In genomic region chr3:75785091-75785755, GRCh38 we compare ENCODE assay signal across 8 cellular contexts. TPM values are rescaled to one million over a fixed set of nuclear protein-coding genes. Genes with fewer than 3 reads are reported as not detected.
DNase-seq lines count a peak whose midpoint lies in the region; ATAC-seq and TF ChIP-seq lines count a peak whose summit lies in the region.
"Not testable (repeated sequence)": the region's sequence is repeated elsewhere in the genome, so short reads cannot be mapped to it uniquely, and the experiment has no call there.

TSS of gene ZNF717 (minus strand) at chr3:75785549. CDS start at chr3:75783362, 2,187 bp downstream.

- intact Hi-C loops in Panc1 (cut with micrococcal nuclease; ENCODE audit: unreplicated experiment) = not testable (repeated sequence)

- CTCF ChIA-PET in Panc1 (lab: Charles Lee) = not testable (repeated sequence)

- H3K4me1 Mint-ChIP-seq in IgD-negative memory B cell (peaks cover 2 to 14% (median 10%) of the 10 kb centered on the region in 3 donors), immature natural killer cell (peaks cover 26 to 32% of the 10 kb centered on the region in 2 donors)

- peaks cover 0 to 18% (median 14%) of the 10 kb centered on the region in 3 donors for H3K9me3 Mint-ChIP-seq in IgD-negative memory B cell
- H3K9me3 Mint-ChIP-seq in immature natural killer cell = peaks cover 0 to 10% (median 5%) of the 10 kb centered on the region in 6 donors

- H3K4me1 ChIP-seq in Panc1 (ENCODE audit: control insufficient read depth, insufficient read depth, low read length); rectal smooth muscle tissue (ENCODE audit: control insufficient read depth, insufficient read depth, low read length): not testable (repeated sequence)

- DNase-seq in EH (ENCODE audit: low read depth) (peak; percentile 88), Panc1 (ENCODE audit: low read depth, low spot score) (peak; percentile 7), coronary artery (ENCODE audit: low spot score) (peak; percentile 93), immature natural killer cell (peak; percentile 91 to 95 (median 93))
- DNase-seq in activated CD8-positive, alpha-beta memory T cell treated with anti-CD3 and anti-CD28 coated beads, Interleukin-2, amount 50 U/mL, for 1 hour (ENCODE audit: extremely low read depth) = peak; percentile 63

- TF ChIP-seq CTCF in Panc1 (IDR thresholded peaks at IDR 0.05); coronary artery (IDR thresholded peaks at IDR 0.05); subcutaneous adipose tissue (IDR thresholded peaks at IDR 0.05; ENCODE audit: low read depth): not testable (repeated sequence)

- H3K27ac ChIP-seq in Panc1 (ENCODE audit: low read length) = not testable (repeated sequence)
- peak within 1 kb of the TSS; percentile 89 to 95 for H3K27ac ChIP-seq in coronary artery
- H3K27ac ChIP-seq in rectal smooth muscle tissue (ENCODE audit: low read depth, low read length) = peak within 1 kb of the TSS; percentile 78

- in situ Hi-C loops in Panc1 (cut with HindIII; ENCODE audit: low pct_unique_long_range_greater_than_20kb, low sequenced_read_pairs) = not testable (repeated sequence)

- H3K4me3 ChIP-seq in Panc1 (ENCODE audit: low read depth in 2 of 2, low read length in 2 of 2) (peak within 1 kb of the TSS; percentile 42 to 64), coronary artery (peak within 1 kb of the TSS; percentile 94), rectal smooth muscle tissue (ENCODE audit: low read length) (peak within 1 kb of the TSS; percentile 62)

- ATAC-seq in Panc1 = not testable (repeated sequence)

- H3K36me3 ChIP-seq in Panc1 (ENCODE audit: control insufficient read depth, insufficient read depth, low read length); rectal smooth muscle tissue (ENCODE audit: control insufficient read depth, insufficient read depth, low read length): not testable (repeated sequence)

- not testable (repeated sequence) for BruUV-seq in Panc1 (replicated peaks; lab: Mats Ljungman, UMichigan)

- peak within 1 kb of the TSS; percentile 92 to 98 (median 96) for H3K4me3 Mint-ChIP-seq in IgD-negative memory B cell
- H3K4me3 Mint-ChIP-seq in immature natural killer cell = peak within 1 kb of the TSS; percentile 89 to 91 (median 91)

- not testable (repeated sequence) for H3K27me3 Mint-ChIP-seq in IgD-negative memory B cell; immature natural killer cell (ENCODE audit: low read depth in 3 of 3)

- H3K9me3 ChIP-seq in Panc1 (ENCODE audit: control insufficient read depth, insufficient read depth, low read depth, low read length) = not testable (repeated sequence)

- POLR2A ChIA-PET in Panc1 (lab: Charles Lee) = not testable (repeated sequence)

- H3K27me3 ChIP-seq in Panc1 (ENCODE audit: control insufficient read depth, insufficient read depth, low read length); rectal smooth muscle tissue (ENCODE audit: control insufficient read depth, insufficient read depth, low read length): not testable (repeated sequence)

- H3K36me3 Mint-ChIP-seq in IgD-negative memory B cell = not testable (repeated sequence)
- peaks cover 20 to 23% (median 21%) of the 10 kb centered on the region in 3 donors for H3K36me3 Mint-ChIP-seq in immature natural killer cell

- H3K9ac ChIP-seq in rectal smooth muscle tissue (ENCODE audit: low read length) = peak within 1 kb of the TSS; percentile 62

- peak within 1 kb of the TSS; percentile 90 to 98 (median 96) for H3K27ac Mint-ChIP-seq in IgD-negative memory B cell
- H3K27ac Mint-ChIP-seq in immature natural killer cell = peak within 1 kb of the TSS; percentile 77 to 95 (median 88)

RNA-seq across cellular contexts. Expression of gene ZNF717, which starts in this region (rescaled TPM):
- polyA plus RNA-seq in IgD-negative memory B cell = 4.7 TPM
- 6.3 TPM for total RNA-seq in Panc1 (2021; ENCODE audit: unreplicated experiment)
- polyA plus RNA-seq in Panc1 (2012; ENCODE audit: insufficient read length) = 3.7 TPM
- polyA plus RNA-seq in immature natural killer cell = 1 to 10 TPM; 4.7 to 8.2 (median 6.4) TPM
- 10 to 100 TPM; 14.1 to 16.3 (median 15.0) TPM for total RNA-seq in subcutaneous adipose tissue

Comparison
In these comparisons a context has a peak if more than half of its experiments do, and no peak if none do; other contexts are left out.
1. DNase-seq: peak in every context shown above with its lines; median percentile 93 in coronary artery; 93 in immature natural killer cell; 88 in EH; 63 in activated CD8-positive, alpha-beta memory T cell treated with anti-CD3 and anti-CD28 coated beads, Interleukin-2, amount 50 U/mL, for 1 hour; 7 in Panc1.